3 cellular contexts compared by ENCODE assay signal in genomic region chr13:97977982-97978381, GRCh38.
TF ChIP-seq lines count a peak whose summit lies in the region.

No MANE protein-coding gene starts in this region.

TF ChIP-seq in SK-N-SH, 30 proteins besides CTCF, POLR2A, EP300 and RAD21 (continued from another document and continues in another):
- TF ChIP-seq YY1 (IDR thresholded peaks at IDR 0.05; ENCODE audit: low read depth) (no peak), FOSL2 (IDR thresholded peaks at IDR 0.05; ENCODE audit: borderline replicate concordance, low read depth) (no peak), JUND (IDR thresholded peaks at IDR 0.05) (no peak), RFX5 (IDR thresholded peaks at IDR 0.05; ENCODE audit: low read length) (no peak), FOXM1 (IDR thresholded peaks at IDR 0.05; ENCODE audit: low read depth) (no peak), NFIC (IDR thresholded peaks at IDR 0.05; ENCODE audit: borderline replicate concordance) (no peak), USF2 (IDR thresholded peaks at IDR 0.05; ENCODE audit: borderline replicate concordance, low read depth, low read length) (no peak), FOXJ3 (CRISPR knock-in tag; IDR thresholded peaks at IDR 0.05) (no peak), RXRA (IDR thresholded peaks at IDR 0.05; ENCODE audit: borderline replicate concordance, low read depth) (no peak), EZH2phosphoT487 (IDR thresholded peaks at IDR 0.05; ENCODE audit: borderline replicate concordance, low read depth) (no peak), REST (IDR thresholded peaks at IDR 0.05; ENCODE audit: low read depth, low read length) (no peak), TCF12 (IDR thresholded peaks at IDR 0.05) (no peak), USF1 (IDR thresholded peaks at IDR 0.05; ENCODE audit: borderline replicate concordance, low read depth) (no peak), IRF3 (IDR thresholded peaks at IDR 0.05; ENCODE audit: low read depth, low read length) (no peak)

TF ChIP-seq in SK-N-SH treated with all-trans-retinoic acid at 6 μM for 48 hours, 23 proteins besides CTCF, POLR2A, EP300 and RAD21 (continued from another document):
- TF ChIP-seq TOX (CRISPR knock-in tag; IDR thresholded peaks at IDR 0.05; ENCODE audit: borderline replicate concordance) (no peak), GLIS3 (CRISPR knock-in tag; IDR thresholded peaks at IDR 0.05) (no peak), ZFP3 (CRISPR knock-in tag; IDR thresholded peaks at IDR 0.05) (no peak), ZNF565 (CRISPR knock-in tag; conservative IDR thresholded peaks at IDR 0.05; ENCODE audit: low read depth) (no peak), ISL1 (CRISPR knock-in tag; IDR thresholded peaks at IDR 0.05) (no peak), TSHZ2 (CRISPR knock-in tag; IDR thresholded peaks at IDR 0.05) (no peak), TCF4 (CRISPR knock-in tag; IDR thresholded peaks at IDR 0.05; ENCODE audit: borderline replicate concordance) (no peak), PATZ1 (CRISPR knock-in tag; IDR thresholded peaks at IDR 0.05; ENCODE audit: borderline replicate concordance) (no peak), ZFP30 (CRISPR knock-in tag; IDR thresholded peaks at IDR 0.05) (no peak), ZC3H10 (CRISPR knock-in tag; IDR thresholded peaks at IDR 0.05) (no peak), SNAI2 (CRISPR knock-in tag; IDR thresholded peaks at IDR 0.05) (no peak), RARB (CRISPR knock-in tag; IDR thresholded peaks at IDR 0.05) (no peak), BACH2 (CRISPR knock-in tag; IDR thresholded peaks at IDR 0.05; ENCODE audit: borderline replicate concordance) (no peak), PPARA (CRISPR knock-in tag; IDR thresholded peaks at IDR 0.05; ENCODE audit: borderline replicate concordance) (no peak), ARNTL (CRISPR knock-in tag; IDR thresholded peaks at IDR 0.05; ENCODE audit: borderline replicate concordance, low read depth) (no peak)

TF ChIP-seq in endothelial cell of umbilical vein, 7 proteins besides CTCF, POLR2A, EP300 and RAD21:
- TF ChIP-seq MAX (IDR thresholded peaks at IDR 0.05; ENCODE audit: insufficient read depth, insufficient read length) = no peak
- no peak for TF ChIP-seq POLR2AphosphoS5 (IDR thresholded peaks at IDR 0.05; ENCODE audit: insufficient read depth, low read depth, low read length)
- TF ChIP-seq FOS (IDR thresholded peaks at IDR 0.05; ENCODE audit: borderline replicate concordance, insufficient read depth, low read length) = no peak
